ENCODE assay signal across 1 cellular context in genomic region chr19:36528194-36528920, GRCh38.
TF ChIP-seq lines count a peak whose summit lies in the region.

Gene ZNF260, minus strand, starts transcription at chr19:36528271. Its CDS starts 13,033 bp downstream, at chr19:36515238.

TF ChIP-seq in K562, 482 proteins besides CTCF, POLR2A, EP300 and RAD21 (continued from another document and continues in another):
- TF ChIP-seq ZBTB9 (CRISPR knock-in tag; IDR thresholded peaks at IDR 0.05) (no peak), GATAD2A (IDR thresholded peaks at IDR 0.05) (no peak), MLLT1 (IDR thresholded peaks at IDR 0.05) (no peak), KLF13 (tag; IDR thresholded peaks at IDR 0.05; ENCODE audit: borderline replicate concordance, low read depth) (peak; percentile 72; the same call in 1 of the 2 replicates), ZNF431 (CRISPR knock-in tag; IDR thresholded peaks at IDR 0.05) (no peak), VEZF1 (CRISPR knock-in tag; IDR thresholded peaks at IDR 0.05) (peak; percentile 82), ID3 (CRISPR knock-in tag; IDR thresholded peaks at IDR 0.05) (no peak), ID3 (tag; IDR thresholded peaks at IDR 0.05) (0 out of 2 replicates have a peak, but pooled peaks have one; percentile 20), NR2F6 (CRISPR knock-in tag; IDR thresholded peaks at IDR 0.05) (no peak), POLR2B (IDR thresholded peaks at IDR 0.05; ENCODE audit: low read depth, partially characterized antibody) (peak; percentile 73), ZMIZ1 (IDR thresholded peaks at IDR 0.05; ENCODE audit: low read depth in 2 of 2, low read length in 2 of 2) (no peak), ETV5 (CRISPR knock-in tag; IDR thresholded peaks at IDR 0.05; ENCODE audit: low read depth) (no peak; the same call in 1 of the 2 replicates), ZNF561 (CRISPR knock-in tag; conservative IDR thresholded peaks at IDR 0.05) (no peak), STAT6 (CRISPR knock-in tag; IDR thresholded peaks at IDR 0.05) (no peak), KLF16 (IDR thresholded peaks at IDR 0.05) (no peak), SIRT6 (IDR thresholded peaks at IDR 0.05; ENCODE audit: low read depth, low read length) (no peak), SMC3 (conservative IDR thresholded peaks at IDR 0.05; ENCODE audit: insufficient read depth, low read depth, low read length) (0 out of 2 replicates have a peak, but pooled peaks have one; percentile 9), SPI1 (IDR thresholded peaks at IDR 0.05; ENCODE audit: borderline replicate concordance, low read depth, low read length) (no peak), NFXL1 (CRISPR knock-in tag; IDR thresholded peaks at IDR 0.05) (no peak), ZNF274 (IDR thresholded peaks at IDR 0.05; ENCODE audit: borderline replicate concordance, low read depth, low read length) (no peak), RBM39 (optimal IDR thresholded peaks at IDR 0.05; ENCODE audit: low read depth, low read length) (no peak), HDAC6 (IDR thresholded peaks at IDR 0.05; ENCODE audit: low read depth, low read length) (no peak), ZSCAN29 (IDR thresholded peaks at IDR 0.05) (no peak), ZNF655 (CRISPR knock-in tag; IDR thresholded peaks at IDR 0.05) (no peak), HMBOX1 (IDR thresholded peaks at IDR 0.05) (no peak), ZNF280B (CRISPR knock-in tag; IDR thresholded peaks at IDR 0.05) (no peak), NR4A1 (CRISPR knock-in tag; IDR thresholded peaks at IDR 0.05) (no peak), NR4A1 (tag; IDR thresholded peaks at IDR 0.05) (no peak), RBM14 (IDR thresholded peaks at IDR 0.05; ENCODE audit: borderline replicate concordance, insufficient read depth, low read depth, low read length) (no peak), NR1H2 (CRISPR knock-in tag; IDR thresholded peaks at IDR 0.05) (no peak), ZFX (CRISPR knock-in tag; IDR thresholded peaks at IDR 0.05) (peak; percentile 97), ZNF518B (CRISPR knock-in tag; IDR thresholded peaks at IDR 0.05) (no peak), ZNF79 (CRISPR knock-in tag; IDR thresholded peaks at IDR 0.05; ENCODE audit: low read depth) (no peak), GABPA (tag; conservative IDR thresholded peaks at IDR 0.05; ENCODE audit: low read depth) (peak; percentile 70), SNIP1 (IDR thresholded peaks at IDR 0.05; ENCODE audit: low read depth) (no peak), ZNF175 (CRISPR knock-in tag; IDR thresholded peaks at IDR 0.05; ENCODE audit: low read depth) (no peak), ZBTB43 (CRISPR knock-in tag; IDR thresholded peaks at IDR 0.05) (no peak), KDM4B (IDR thresholded peaks at IDR 0.05; ENCODE audit: borderline replicate concordance in 2 of 2, low read depth in 1 of 2) (no peak), PREB (CRISPR knock-in tag; IDR thresholded peaks at IDR 0.05) (no peak), HIVEP1 (CRISPR knock-in tag; IDR thresholded peaks at IDR 0.05) (no peak)
